Comparison of ENCODE assay signal across 8 cellular contexts in genomic region chr12:103965590-103966407, GRCh38. TPM values are rescaled to one million over a fixed set of nuclear protein-coding genes. Genes with fewer than 3 reads are reported as not detected.
DNase-seq lines count a peak whose midpoint lies in the region; ATAC-seq, FAIRE-seq and TF ChIP-seq lines count a peak whose summit lies in the region.

TSS of gene TDG (plus strand) at chr12:103965872. CDS start at chr12:103966038, 166 bp downstream.

- intact Hi-C loops in mammary epithelial cell (cut with micrococcal nuclease), result loop anchor here (1.0 to 5.0 kb wide), 4 partner anchors 8 to 143 kb away; partner anchors contain the start of gene HSP90B1

- 0 out of 2 replicates have a peak, but pooled peaks have one; percentile 6 for TF ChIP-seq CTCF in WERI-Rb-1 (IDR thresholded peaks at IDR 0.05; ENCODE audit: low read depth, low read length)
- TF ChIP-seq CTCF in mammary epithelial cell (conservative IDR thresholded peaks at IDR 0.05 in 1 of 2, IDR thresholded peaks at IDR 0.05 in 1 of 2; ENCODE audit: extremely low read depth in 1 of 2, insufficient read depth in 1 of 2, low read depth in 1 of 2, low read length in 2 of 2), result peak in 1 of 2 donors; percentile 37

- H3K27me3 ChIP-seq in WERI-Rb-1 (ENCODE audit: insufficient read depth, low read depth, severe bottlenecking) (no peaks in the 10 kb centered on the region), mammary epithelial cell (ENCODE audit: insufficient read depth, low read length) (no peaks in the 10 kb centered on the region), iPS-20b (ENCODE audit: insufficient read depth, low read length) (no peaks in the 10 kb centered on the region), small intestine (ENCODE audit: control insufficient read depth in 2 of 2, insufficient read depth in 2 of 2, low read length in 2 of 2) (no peaks in the 10 kb centered on the region)

- CTCF ChIA-PET in mammary epithelial cell (lab: Charles Lee; ENCODE audit: low non-redundant PET), result interaction anchor here (0.6 to 0.7 kb wide), 3 partner anchors 9 to 174 kb away, joined by 3 to 4 read pairs (median 4); a partner anchor contains a TSS

- no peak for FAIRE-seq in small intestine (lab: Jason Lieb, UNC)

- H3K36me3 ChIP-seq in WERI-Rb-1, result peaks cover 14% of the 10 kb centered on the region
- H3K36me3 ChIP-seq in mammary epithelial cell (ENCODE audit: insufficient read depth, low read length), result no peaks in the 10 kb centered on the region
- peaks cover 23% of the 10 kb centered on the region; the same call in 1 of the 2 replicates for H3K36me3 ChIP-seq in iPS-20b (ENCODE audit: insufficient read depth, low read depth, low read length)
- H3K36me3 ChIP-seq in small intestine (ENCODE audit: control insufficient read depth in 2 of 2, insufficient read depth in 2 of 2, low read length in 2 of 2), result peaks cover 0 to 4% of the 10 kb centered on the region in 2 donors

- H3K4me3 ChIP-seq in WERI-Rb-1 (ENCODE audit: low read depth, low read length), result peak within 1 kb of the TSS; percentile 95
- peak within 1 kb of the TSS; percentile 82 to 91 (median 89) for H3K4me3 ChIP-seq in mammary epithelial cell (replicated peaks in 1 of 3; ENCODE audit: insufficient read depth in 1 of 3, low read depth in 2 of 3, low read length in 3 of 3)
- H3K4me3 ChIP-seq in iPS-20b (ENCODE audit: low read length), result peak within 1 kb of the TSS; percentile 93
- peak within 1 kb of the TSS; percentile 69 to 77 for H3K4me3 ChIP-seq in small intestine (ENCODE audit: low read depth in 1 of 2, low read length in 2 of 2)

- peak; percentile 100 for DNase-seq in ACHN
- DNase-seq in NCI-H2196 treated with DMSO at 0.1 percent for 48 hours (lab: John Stamatoyannopoulos, UW; ENCODE audit: unreplicated experiment), result peak; percentile 98
- peak; percentile 99 for DNase-seq in WERI-Rb-1
- peak; percentile 98 for DNase-seq in mammary epithelial cell
- DNase-seq in small intestine, result peak; percentile 98

- H3K9me3 ChIP-seq in WERI-Rb-1 (ENCODE audit: severe bottlenecking) (no peaks in the 10 kb centered on the region), mammary epithelial cell (replicated peaks; ENCODE audit: insufficient read depth, low read length) (no peaks in the 10 kb centered on the region), iPS-20b (ENCODE audit: insufficient read depth, low read depth, low read length) (no peaks in the 10 kb centered on the region), small intestine (ENCODE audit: control insufficient read depth, low read depth) (no peaks in the 10 kb centered on the region)

- H3K9ac ChIP-seq in mammary epithelial cell (ENCODE audit: insufficient read depth, low read length), result peak within 1 kb of the TSS; percentile 99
- H3K9ac ChIP-seq in iPS-20b (ENCODE audit: low read depth, low read length), result peak within 1 kb of the TSS; percentile 100

- H3K4me1 ChIP-seq in mammary epithelial cell (ENCODE audit: insufficient read depth, low read length) (peaks cover 12% of the 10 kb centered on the region), iPS-20b (ENCODE audit: insufficient read depth, low read length) (peaks cover 4% of the 10 kb centered on the region; the same call in 1 of the 2 replicates), small intestine (ENCODE audit: control insufficient read depth in 2 of 2, insufficient read depth in 1 of 2, low read depth in 1 of 2, low read length in 1 of 2) (peaks cover 0 to 9% of the 10 kb centered on the region in 2 donors)

- ATAC-seq in GM18870 (IDR thresholded peaks at IDR 0.05; ENCODE audit: unreplicated experiment), result peak; percentile 86
- ATAC-seq in HG03135 (IDR thresholded peaks at IDR 0.05; ENCODE audit: unreplicated experiment), result peak; percentile 94

- in situ Hi-C loops in ACHN (cut with HindIII; ENCODE audit: low pct_ligation_motif_present, low pct_unique_long_range_greater_than_20kb, low sequenced_read_pairs) (no loop called here), mammary epithelial cell (cut with MboI; ENCODE audit: low sequenced_read_pairs in 2 of 2) (no loop called here)

- peaks cover 71% of the 10 kb centered on the region for H3K79me2 ChIP-seq in mammary epithelial cell (ENCODE audit: insufficient read depth, low read length)

- WGBS in mammary epithelial cell (ENCODE audit: low coverage, missing lambda C conversion rate), result 8% methylated on average over 37 of the region's 61 CpGs
- 4 to 9% (median 5%) methylated on average over 42 to 61 of the region's 61 CpGs for WGBS in small intestine, 3 donors

- peak within 1 kb of the TSS; percentile 95 for H3K27ac ChIP-seq in WERI-Rb-1
- H3K27ac ChIP-seq in mammary epithelial cell (ENCODE audit: insufficient read depth, low read depth, low read length), result peak within 1 kb of the TSS; percentile 88
- H3K27ac ChIP-seq in iPS-20b (ENCODE audit: low read length), result peak within 1 kb of the TSS; percentile 89
- peak within 1 kb of the TSS; percentile 91 to 95 for H3K27ac ChIP-seq in small intestine (ENCODE audit: low read depth in 1 of 2, low read length in 1 of 2)

- dilution Hi-C loops in mammary epithelial cell (cut with HindIII; ENCODE audit: low sequenced_read_pairs), result no loop called here

- BruUV-seq in mammary epithelial cell (replicated peaks; lab: Mats Ljungman, UMichigan), result TSS peak; percentile 44

- peak within 1 kb of the TSS; percentile 97 for H2AFZ ChIP-seq in mammary epithelial cell (ENCODE audit: low read depth, low read length)

- H4K20me1 ChIP-seq in mammary epithelial cell (ENCODE audit: insufficient read depth, low read length), result no peaks in the 10 kb centered on the region

- H3K4me2 ChIP-seq in mammary epithelial cell (ENCODE audit: insufficient read depth, low read depth, low read length), result peak within 1 kb of the TSS; percentile 90

RNA-seq across cellular contexts. Expression of gene TDG, which starts in this region (rescaled TPM):
- 10 to 100 TPM; 27.3 to 42.0 TPM for total RNA-seq in mammary epithelial cell
- polyA plus RNA-seq in mammary epithelial cell (14.3 TPM), small intestine (10 to 100 TPM; 11.3 to 18.3 (median 13.1) TPM)
- polyA minus RNA-seq in mammary epithelial cell, result 6.7 TPM

Comparison
In these comparisons a context has a peak if more than half of its experiments do, and no peak if none do; other contexts are left out.
1. Peak in every context shown above with its lines: DNase-seq, ATAC-seq, H3K4me3 ChIP-seq and H3K27ac ChIP-seq.